ENCODE assay signal across 18 cellular contexts in the genomic region with DNA sequence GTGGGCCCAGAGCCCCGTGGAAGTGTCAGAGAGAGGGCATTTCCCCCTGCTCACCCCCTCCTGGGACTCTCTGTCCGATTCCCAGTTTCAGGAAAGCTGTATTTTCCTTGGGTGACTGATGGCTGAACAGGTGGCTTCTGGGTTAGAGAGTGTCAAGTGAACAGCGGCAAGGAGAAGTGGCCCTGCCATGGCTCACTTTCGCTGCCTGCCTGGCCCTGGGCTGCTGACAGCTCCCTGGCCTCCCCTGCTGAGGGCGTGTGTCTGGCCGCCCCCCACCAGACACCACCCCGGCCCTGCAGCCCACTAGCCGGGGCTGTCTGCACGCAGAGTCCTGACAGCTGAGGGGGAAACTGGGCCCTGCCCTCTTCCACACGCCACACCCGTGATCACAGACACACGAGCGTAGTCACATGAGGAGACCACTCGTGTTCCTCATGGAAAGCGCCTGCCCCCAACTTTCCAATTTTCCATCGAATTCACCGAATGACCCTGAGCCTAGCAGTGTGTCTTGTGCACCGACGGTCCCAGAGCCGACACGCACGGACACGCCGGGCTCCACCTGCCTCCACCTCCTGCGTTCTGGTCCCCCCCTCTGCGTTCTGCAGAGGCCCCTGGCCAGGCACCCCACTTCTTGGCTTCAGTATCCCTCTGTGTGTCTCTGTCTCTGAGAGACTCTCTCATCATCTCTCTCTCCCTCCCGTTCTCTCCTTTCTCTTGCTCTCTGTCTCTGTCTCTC.
"Had no signal": no experiment of that assay in that cellular context is flagged by ENCODE, and none has a peak within 500 bp of the region (broad histone marks: within the 10 kb centered on the region; RNA-seq: fewer than 3 reads in every experiment).

No MANE protein-coding gene starts in this region.

- H3K4me1 ChIP-seq: left lung, parathyroid adenoma, testis had no signal

- H3K79me2 ChIP-seq: parathyroid adenoma had no signal

- H3K9me3 Mint-ChIP-seq: activated naive CD8-positive, alpha-beta T cell treated with anti-CD3 and anti-CD28 coated beads, Interleukin-2, amount 10 ng/mL, durations not matched to agents 7 days and 5 days had no signal

- H3K27ac Mint-ChIP-seq: activated naive CD8-positive, alpha-beta T cell treated with anti-CD3 and anti-CD28 coated beads, Interleukin-2, amount 10 ng/mL, durations not matched to agents 7 days and 5 days; activated T-helper 17 cell treated with anti-CD3 and anti-CD28 coated beads, Interleukin-2, amount 50 U/mL, for 72 hours; T-helper 17 cell; type B pancreatic cell had no signal

- H2AFZ ChIP-seq: parathyroid adenoma had no signal

- H3K4me3 ChIP-seq: dorsolateral prefrontal cortex, left lung, testis had no signal

- H3K27ac ChIP-seq: dorsolateral prefrontal cortex, left lung, neutrophil, parathyroid adenoma, testis, VCaP had no signal

- H3K36me3 Mint-ChIP-seq: activated naive CD8-positive, alpha-beta T cell treated with anti-CD3 and anti-CD28 coated beads, Interleukin-2, amount 10 ng/mL, durations not matched to agents 7 days and 5 days; naive thymus-derived CD4-positive, alpha-beta T cell; type B pancreatic cell had no signal

- H3K9me3 ChIP-seq: left lung, neutrophil, testis had no signal

- H3K36me3 ChIP-seq: left lung, neutrophil had no signal

- ATAC-seq: activated T-helper 17 cell treated with anti-CD3 and anti-CD28 coated beads, Interleukin-2, amount 50 U/mL, for 72 hours; left lung; naive thymus-derived CD4-positive, alpha-beta T cell; T-helper 17 cell had no signal

- DNase-seq: activated CD4-positive, alpha-beta T cell treated with anti-CD3 and anti-CD28 coated beads, Interleukin-2, amount 50 U/mL, for 48 hours; activated CD4-positive, CD25-positive, alpha-beta regulatory T cell treated with anti-CD3 and anti-CD28 coated beads, Interleukin-2, amount 50 U/mL, for 72 hours; activated naive CD4-positive, alpha-beta T cell; activated naive CD8-positive, alpha-beta T cell treated with anti-CD3 and anti-CD28 coated beads, Interleukin-2, amount 10 ng/mL, durations not matched to agents 7 days and 5 days; amygdala; central memory CD4-positive, alpha-beta T cell; dorsolateral prefrontal cortex; naive thymus-derived CD4-positive, alpha-beta T cell; retina; stimulated activated CD4-positive, alpha-beta T cell treated with anti-CD3 and anti-CD28 coated beads, Interleukin-2, amount 100 ng/mL, for 24 hours; T-helper 17 cell; testis had no signal

- H3K27me3 ChIP-seq: left lung, testis had no signal
